Comparison of ENCODE assay signal across 19 cellular contexts in genomic region chr2:152126664-152127063, GRCh38.
"Had no signal": no experiment of that assay in that cellular context is flagged by ENCODE, and none has a peak within 500 bp of the region (broad histone marks: within the 10 kb centered on the region; RNA-seq: fewer than 3 reads in every experiment).

No MANE protein-coding gene starts in this region.

- H3K9me3 Mint-ChIP-seq: activated naive CD4-positive, alpha-beta T cell treated with anti-CD3 and anti-CD28 coated beads, Interleukin-2, amount 50 U/mL, for 24 hours; activated T-helper 2 cell treated with anti-CD3 and anti-CD28 coated beads, Interferon-gamma antibody, Interleukin-2, Interleukin-4, amounts not matched to agents 10 μg/mL and 5 μg/mL and 100 μg/mL, durations not matched to agents 14 hours and 24 hours and 36 hours had no signal

- H3K4me3 ChIP-seq: coronary artery, gastrocnemius medialis, heart right ventricle, ovary, suprapubic skin, upper lobe of right lung had no signal

- FAIRE-seq: endothelial cell of umbilical vein had no signal

- DNase-seq: activated CD4-positive, alpha-beta T cell treated with anti-CD3 and anti-CD28 coated beads for 36 hours; caudate nucleus; effector CD4-positive, alpha-beta T cell; gastrocnemius medialis; heart right ventricle; kidney; left ventricle myocardium superior; mesendoderm; ovary; stimulated activated CD4-positive, alpha-beta T cell treated with anti-CD3 and anti-CD28 coated beads, Interleukin-4, amount 100 ng/mL, for 1 hour; stimulated activated CD8-positive, alpha-beta memory T cell treated with anti-CD3 and anti-CD28 coated beads, Interleukin-4, amount 100 ng/mL, for 48 hours; stimulated activated naive CD8-positive, alpha-beta T cell treated with anti-CD3 and anti-CD28 coated beads, Interleukin-15, Interleukin-2, amounts not matched to agents 100 U/mL and 50 U/mL, for 24 hours; T-helper 9 cell; upper lobe of right lung had no signal

- H3K4me3 Mint-ChIP-seq: activated CD4-positive, alpha-beta T cell treated with anti-CD3 and anti-CD28 coated beads for 36 hours; activated naive CD4-positive, alpha-beta T cell treated with anti-CD3 and anti-CD28 coated beads, Interleukin-2, amount 50 U/mL, for 24 hours had no signal

- ATAC-seq: activated CD4-positive, alpha-beta T cell treated with anti-CD3 and anti-CD28 coated beads for 36 hours; gastrocnemius medialis; heart right ventricle; left ventricle myocardium superior; stimulated activated naive CD8-positive, alpha-beta T cell treated with anti-CD3 and anti-CD28 coated beads, Interleukin-15, Interleukin-2, amounts not matched to agents 100 U/mL and 50 U/mL, for 24 hours; upper lobe of right lung had no signal

- H3K27ac Mint-ChIP-seq: activated CD4-positive, alpha-beta T cell treated with anti-CD3 and anti-CD28 coated beads for 36 hours; activated naive CD4-positive, alpha-beta T cell treated with anti-CD3 and anti-CD28 coated beads, Interleukin-2, amount 50 U/mL, for 24 hours; activated T-helper 2 cell treated with anti-CD3 and anti-CD28 coated beads, Interferon-gamma antibody, Interleukin-2, Interleukin-4, amounts not matched to agents 10 μg/mL and 5 μg/mL and 100 μg/mL, durations not matched to agents 14 hours and 24 hours and 36 hours had no signal

- H3K4me1 Mint-ChIP-seq: activated CD4-positive, alpha-beta T cell treated with anti-CD3 and anti-CD28 coated beads for 36 hours; activated naive CD4-positive, alpha-beta T cell treated with anti-CD3 and anti-CD28 coated beads, Interleukin-2, amount 50 U/mL, for 24 hours had no signal

- H3K27me3 Mint-ChIP-seq: activated CD4-positive, alpha-beta T cell treated with anti-CD3 and anti-CD28 coated beads for 36 hours; activated naive CD4-positive, alpha-beta T cell treated with anti-CD3 and anti-CD28 coated beads, Interleukin-2, amount 50 U/mL, for 24 hours had no signal
